Comparison of ENCODE assay signal across 2 cellular contexts in genomic region chr17:27568811-27569210, GRCh38.
TF ChIP-seq lines count a peak whose summit lies in the region.

No MANE protein-coding gene starts in this region.

TF ChIP-seq in K562, 482 proteins besides CTCF, POLR2A, EP300 and RAD21:
- 0 out of 2 replicates have a peak, but pooled peaks have one; percentile 13 for TF ChIP-seq ZKSCAN8 (CRISPR knock-in tag; IDR thresholded peaks at IDR 0.05)
- TF ChIP-seq MECOM (CRISPR knock-in tag; IDR thresholded peaks at IDR 0.05): no peak

TF ChIP-seq in SK-N-SH, 30 proteins besides CTCF, POLR2A, EP300 and RAD21:
- no peak for TF ChIP-seq SIN3A (IDR thresholded peaks at IDR 0.05; ENCODE audit: borderline replicate concordance, low read depth, low read length)
- TF ChIP-seq, protein P1, sequence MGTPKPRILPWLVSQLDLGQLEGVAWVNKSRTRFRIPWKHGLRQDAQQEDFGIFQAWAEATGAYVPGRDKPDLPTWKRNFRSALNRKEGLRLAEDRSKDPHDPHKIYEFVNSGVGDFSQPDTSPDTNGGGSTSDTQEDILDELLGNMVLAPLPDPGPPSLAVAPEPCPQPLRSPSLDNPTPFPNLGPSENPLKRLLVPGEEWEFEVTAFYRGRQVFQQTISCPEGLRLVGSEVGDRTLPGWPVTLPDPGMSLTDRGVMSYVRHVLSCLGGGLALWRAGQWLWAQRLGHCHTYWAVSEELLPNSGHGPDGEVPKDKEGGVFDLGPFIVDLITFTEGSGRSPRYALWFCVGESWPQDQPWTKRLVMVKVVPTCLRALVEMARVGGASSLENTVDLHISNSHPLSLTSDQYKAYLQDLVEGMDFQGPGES (IDR thresholded peaks at IDR 0.05; ENCODE audit: low read depth, low read length): no peak
- no peak for TF ChIP-seq RXRA (IDR thresholded peaks at IDR 0.05; ENCODE audit: borderline replicate concordance, low read depth)
- no peak for TF ChIP-seq ZBTB33 (IDR thresholded peaks at IDR 0.05; ENCODE audit: borderline replicate concordance, low read depth)
- no peak for TF ChIP-seq GABPA (IDR thresholded peaks at IDR 0.05; ENCODE audit: low read depth)
- no peak for TF ChIP-seq TCF12 (IDR thresholded peaks at IDR 0.05)
- no peak for TF ChIP-seq FOSL2 (IDR thresholded peaks at IDR 0.05; ENCODE audit: borderline replicate concordance, low read depth)
- no peak for TF ChIP-seq RCOR1 (IDR thresholded peaks at IDR 0.05; ENCODE audit: low read length)
- TF ChIP-seq USF1 (IDR thresholded peaks at IDR 0.05; ENCODE audit: borderline replicate concordance, low read depth): no peak
- no peak for TF ChIP-seq FOXM1 (IDR thresholded peaks at IDR 0.05; ENCODE audit: low read depth)
- TF ChIP-seq YY1 (IDR thresholded peaks at IDR 0.05; ENCODE audit: low read depth): no peak
- no peak for TF ChIP-seq TEAD4 (IDR thresholded peaks at IDR 0.05; ENCODE audit: borderline replicate concordance, insufficient read depth)
- no peak for TF ChIP-seq SMC3 (IDR thresholded peaks at IDR 0.05; ENCODE audit: low read depth, low read length)
- no peak for TF ChIP-seq GATA2 (CRISPR knock-in tag; IDR thresholded peaks at IDR 0.05)
- TF ChIP-seq ELF1 (IDR thresholded peaks at IDR 0.05): no peak
- TF ChIP-seq EZH2phosphoT487 (IDR thresholded peaks at IDR 0.05; ENCODE audit: borderline replicate concordance, low read depth): no peak
- TF ChIP-seq REST (IDR thresholded peaks at IDR 0.05; ENCODE audit: low read depth, low read length): no peak
- no peak for TF ChIP-seq MXI1 (IDR thresholded peaks at IDR 0.05; ENCODE audit: low read depth, low read length)
- TF ChIP-seq, protein P2, sequence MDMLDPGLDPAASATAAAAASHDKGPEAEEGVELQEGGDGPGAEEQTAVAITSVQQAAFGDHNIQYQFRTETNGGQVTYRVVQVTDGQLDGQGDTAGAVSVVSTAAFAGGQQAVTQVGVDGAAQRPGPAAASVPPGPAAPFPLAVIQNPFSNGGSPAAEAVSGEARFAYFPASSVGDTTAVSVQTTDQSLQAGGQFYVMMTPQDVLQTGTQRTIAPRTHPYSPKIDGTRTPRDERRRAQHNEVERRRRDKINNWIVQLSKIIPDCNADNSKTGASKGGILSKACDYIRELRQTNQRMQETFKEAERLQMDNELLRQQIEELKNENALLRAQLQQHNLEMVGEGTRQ (IDR thresholded peaks at IDR 0.05; ENCODE audit: borderline replicate concordance, low read depth, low read length): no peak
